Comparison of ENCODE assay signal across 1 cellular context in genomic region chr14:103333754-103334643, GRCh38.
TF ChIP-seq lines count a peak whose summit lies in the region.

Gene EIF5, plus strand, starts transcription at chr14:103334237. Its CDS starts 1,624 bp downstream, at chr14:103335861.

TF ChIP-seq in HepG2, 621 proteins besides CTCF, POLR2A, EP300 and RAD21 (continued from another document and continues in another):
- TF ChIP-seq FUBP1 (CRISPR knock-in tag; IDR thresholded peaks at IDR 0.05; ENCODE audit: borderline replicate concordance) (no peak), CCAR2 (optimal IDR thresholded peaks at IDR 0.05; ENCODE audit: low read depth, low read length) (no peak), ZBTB1 (CRISPR knock-in tag; IDR thresholded peaks at IDR 0.05; ENCODE audit: borderline replicate concordance) (no peak), ZNF30 (CRISPR knock-in tag; IDR thresholded peaks at IDR 0.05) (peak; percentile 86), ZNF543 (CRISPR knock-in tag; IDR thresholded peaks at IDR 0.05) (no peak), POGZ (CRISPR knock-in tag; IDR thresholded peaks at IDR 0.05) (peak; percentile 48; the same call in 1 of the 2 replicates), NFKB2 (CRISPR knock-in tag; IDR thresholded peaks at IDR 0.05; ENCODE audit: borderline replicate concordance) (peak; percentile 57; the same call in 1 of the 2 replicates), HCFC1 (IDR thresholded peaks at IDR 0.05; ENCODE audit: low read depth, low read length) (peak; percentile 58), AHDC1 (CRISPR knock-in tag; IDR thresholded peaks at IDR 0.05; ENCODE audit: borderline replicate concordance) (peak; percentile 68), PBX3 (CRISPR knock-in tag; IDR thresholded peaks at IDR 0.05; ENCODE audit: borderline replicate concordance) (peak; percentile 67; the same call in 1 of the 2 replicates), FIP1L1 (IDR thresholded peaks at IDR 0.05; ENCODE audit: borderline replicate concordance, insufficient read depth, low read depth, low read length) (no peak), GATAD1 (CRISPR knock-in tag; IDR thresholded peaks at IDR 0.05) (peak; percentile 89), MED8 (CRISPR knock-in tag; IDR thresholded peaks at IDR 0.05; ENCODE audit: insufficient replicate concordance) (no peak), ZNF562 (CRISPR knock-in tag; IDR thresholded peaks at IDR 0.05; ENCODE audit: borderline replicate concordance) (no peak), YEATS4 (CRISPR knock-in tag; IDR thresholded peaks at IDR 0.05; ENCODE audit: borderline replicate concordance) (peak; percentile 89; the same call in 1 of the 2 replicates), ZNF720 (CRISPR knock-in tag; IDR thresholded peaks at IDR 0.05) (no peak), AFF4 (CRISPR knock-in tag; IDR thresholded peaks at IDR 0.05) (peak; percentile 78; the same call in 1 of the 2 replicates), ZNF143 (CRISPR knock-in tag; IDR thresholded peaks at IDR 0.05) (peak; percentile 95), NFIB (CRISPR knock-in tag; IDR thresholded peaks at IDR 0.05; ENCODE audit: borderline replicate concordance) (no peak), KMT2A (CRISPR knock-in tag; IDR thresholded peaks at IDR 0.05) (0 out of 2 replicates have a peak, but pooled peaks have one; percentile 77), PBX2 (CRISPR knock-in tag; IDR thresholded peaks at IDR 0.05) (peak; percentile 93), ZNF326 (CRISPR knock-in tag; IDR thresholded peaks at IDR 0.05; ENCODE audit: borderline replicate concordance) (no peak), DZIP1 (CRISPR knock-in tag; IDR thresholded peaks at IDR 0.05) (peak; percentile 90), ZNF558 (CRISPR knock-in tag; IDR thresholded peaks at IDR 0.05; ENCODE audit: borderline replicate concordance) (0 out of 2 replicates have a peak, but pooled peaks have one; percentile 33), SIX1 (CRISPR knock-in tag; IDR thresholded peaks at IDR 0.05; ENCODE audit: borderline replicate concordance) (no peak), KDM5B (CRISPR knock-in tag; IDR thresholded peaks at IDR 0.05; ENCODE audit: borderline replicate concordance) (peak; percentile 73), ZNF460 (CRISPR knock-in tag; IDR thresholded peaks at IDR 0.05; ENCODE audit: borderline replicate concordance) (no peak), ZNF318 (CRISPR knock-in tag; IDR thresholded peaks at IDR 0.05) (no peak; the same call in 1 of the 2 replicates), ZNF160 (CRISPR knock-in tag; IDR thresholded peaks at IDR 0.05) (0 out of 2 replicates have a peak, but pooled peaks have one; percentile 9)
